18 cellular contexts compared by ENCODE assay signal in genomic region chr14:60977848-60978247, GRCh38. TPM values are rescaled to one million over a fixed set of nuclear protein-coding genes. Genes with fewer than 3 reads are reported as not detected.
DNase-seq lines count a peak whose midpoint lies in the region; ATAC-seq, FAIRE-seq and TF ChIP-seq lines count a peak whose summit lies in the region.
"Had no signal": no experiment of that assay in that cellular context is flagged by ENCODE, and none has a peak within 500 bp of the region (broad histone marks: within the 10 kb centered on the region; RNA-seq: fewer than 3 reads in every experiment).

No MANE protein-coding gene starts in this region.

- H3K9ac ChIP-seq in Loucy (ENCODE audit: low read depth, low read length, poor library complexity, severe bottlenecking) (no peak overlapping the region), keratinocyte (ENCODE audit: control insufficient read depth, extremely low read depth, insufficient read depth, low read length) (no peak overlapping the region)

- no peaks in the 10 kb centered on the region for H3K9me3 ChIP-seq in Loucy (ENCODE audit: insufficient read depth, low read depth, low read length)
- no peaks in the 10 kb centered on the region for H3K9me3 ChIP-seq in SJCRH30 (replicated peaks)
- H3K9me3 ChIP-seq in keratinocyte (ENCODE audit: control insufficient read depth, low read depth, low read length): no peaks in the 10 kb centered on the region

- DNase-seq in NCI-H2081 (lab: John Stamatoyannopoulos, UW) (peak; percentile 7 to 60), NCI-H2081 treated with DMSO at 0.1 percent for 48 hours (lab: John Stamatoyannopoulos, UW) (no peak), SJCRH30 (peak; percentile 24 to 71), keratinocyte (ENCODE audit: low read depth, low spot score) (no peak), NCI-H2227 treated with DMSO at 0.1 percent for 48 hours (lab: John Stamatoyannopoulos, UW) (no peak), erythroblast (lab: John Stamatoyannopoulos, UW) (no peak)
- DNase-seq: activated CD4-positive, alpha-beta memory T cell treated with anti-CD3 and anti-CD28 coated beads, Interleukin-2, amount 10 ng/mL, durations not matched to agents 7 days and 5 days; brain microvascular endothelial cell; CD8-positive, alpha-beta memory T cell; foreskin melanocyte; mesenchymal stem cell; NK-92 treated with Interleukin-12 subunit alpha and Interleukin-12 subunit beta, amount 100 ng/mL, for 24 hours; occipital lobe; stimulated activated naive CD8-positive, alpha-beta T cell treated with anti-CD3 and anti-CD28 coated beads, Interleukin-15, Interleukin-2, amounts not matched to agents 100 U/mL and 50 U/mL, for 24 hours had no signal

- peak overlapping the region; percentile 3 for H3K4me3 ChIP-seq in Loucy (ENCODE audit: low read length, poor library complexity, severe bottlenecking)
- H3K4me3 ChIP-seq in SJCRH30: no peak overlapping the region
- no peak overlapping the region for H3K4me3 ChIP-seq in keratinocyte (ENCODE audit: control insufficient read depth in 2 of 3, extremely low read depth in 1 of 3, insufficient read depth in 2 of 3, low read depth in 1 of 3, low read length in 3 of 3)
- H3K4me3 ChIP-seq: smooth muscle cell had no signal

- no peaks in the 10 kb centered on the region; the same call in 1 of the 2 replicates for H3F3A ChIP-seq in Loucy (ENCODE audit: low read depth)

- no peaks in the 10 kb centered on the region for H3K36me3 ChIP-seq in Loucy (ENCODE audit: insufficient read depth, low read length)
- H3K36me3 ChIP-seq in SJCRH30: peaks cover 28% of the 10 kb centered on the region
- H3K36me3 ChIP-seq in keratinocyte (ENCODE audit: control insufficient read depth in 2 of 2, extremely low read depth in 1 of 2, insufficient read depth in 2 of 2, low read length in 2 of 2): peaks cover 10 to 18% of the 10 kb centered on the region in 2 experiments

- H3K27me3 ChIP-seq in Loucy (ENCODE audit: insufficient read depth, low read length, poor library complexity, severe bottlenecking) (no peaks in the 10 kb centered on the region), SJCRH30 (no peaks in the 10 kb centered on the region), keratinocyte (ENCODE audit: control insufficient read depth, extremely low read depth, insufficient read depth, low read length) (no peaks in the 10 kb centered on the region)
- H3K27me3 ChIP-seq: brain microvascular endothelial cell had no signal

- TF ChIP-seq CTCF in Loucy (conservative IDR thresholded peaks at IDR 0.05; ENCODE audit: low read length) (no peak), keratinocyte (optimal IDR thresholded peaks at IDR 0.05 in 1 of 3, IDR thresholded peaks at IDR 0.05 in 1 of 3, conservative IDR thresholded peaks at IDR 0.05 in 1 of 3; ENCODE audit: extremely low read depth in 1 of 3, insufficient read depth in 2 of 3, low read length in 3 of 3) (no peak)

- TF ChIP-seq POLR2A in erythroblast (IDR thresholded peaks at IDR 0.05; ENCODE audit: low read length): no peak

- no peak for ATAC-seq in HG02798 (IDR thresholded peaks at IDR 0.05; ENCODE audit: poor library complexity, unreplicated experiment)
- ATAC-seq: stimulated activated naive CD8-positive, alpha-beta T cell treated with anti-CD3 and anti-CD28 coated beads, Interleukin-15, Interleukin-2, amounts not matched to agents 100 U/mL and 50 U/mL, for 24 hours had no signal

- dilution Hi-C loops in keratinocyte (cut with MboI; ENCODE audit: extremely low pct_ligation_motif_present, low sequenced_read_pairs): no loop called here

- FAIRE-seq in keratinocyte (lab: Jason Lieb, UNC): no peak
- FAIRE-seq: urothelium cell line had no signal

- H2AFZ ChIP-seq in Loucy (ENCODE audit: low read length) (no peak overlapping the region), keratinocyte (ENCODE audit: control insufficient read depth, low read length) (no peak overlapping the region)

- H4K20me1 ChIP-seq in Loucy (ENCODE audit: insufficient read depth, low read length, poor library complexity, severe bottlenecking) (no peaks in the 10 kb centered on the region), keratinocyte (ENCODE audit: control insufficient read depth, extremely low read depth, insufficient read depth, low read length) (no peaks in the 10 kb centered on the region)

- H3K27ac ChIP-seq in SJCRH30 (no peak overlapping the region), keratinocyte (ENCODE audit: control insufficient read depth, insufficient read depth, low read length) (no peak overlapping the region)
- H3K27ac ChIP-seq: brain microvascular endothelial cell had no signal

- peaks cover 25% of the 10 kb centered on the region for H3K4me1 ChIP-seq in Loucy (ENCODE audit: insufficient read depth, low read length, poor library complexity, severe bottlenecking)
- peaks cover 16% of the 10 kb centered on the region for H3K4me1 ChIP-seq in SJCRH30
- H3K4me1 ChIP-seq in keratinocyte (ENCODE audit: control insufficient read depth, extremely low read depth, insufficient read depth, low read length): peaks cover 26% of the 10 kb centered on the region

- H3K9me1 ChIP-seq in keratinocyte (ENCODE audit: control insufficient read depth, extremely low read depth, insufficient read depth, low read length): no peaks in the 10 kb centered on the region

- H3K4me2 ChIP-seq in Loucy (ENCODE audit: low read depth, low read length, poor library complexity, severe bottlenecking) (peak overlapping the region; percentile 96), keratinocyte (ENCODE audit: control insufficient read depth, extremely low read depth, insufficient read depth, low read depth, low read length) (peak overlapping the region; percentile 2)
- H3K4me2 ChIP-seq: smooth muscle cell had no signal

- peaks cover 4% of the 10 kb centered on the region; the same call in 1 of the 2 replicates for H3K79me2 ChIP-seq in Loucy (ENCODE audit: insufficient read depth, low read length)
- H3K79me2 ChIP-seq in keratinocyte (ENCODE audit: control insufficient read depth, insufficient read depth, low read length): peaks cover 25% of the 10 kb centered on the region

- no peaks in the 10 kb centered on the region for H3K9me2 ChIP-seq in Loucy (replicated peaks; ENCODE audit: low read depth, low read length)

RNA-seq across cellular contexts. Expression of gene TRMT5, which starts 3.0 kb away (rescaled TPM):
- 16.3 and 19.5 TPM in 2 replicates for total RNA-seq in SJCRH30 (2014; rRNA removed; shearing (Covaris generic))
- 8.1 to 13.8 TPM (median 9.7 TPM) in 3 replicates for polyA plus RNA-seq in keratinocyte
- 12.4 TPM for polyA plus RNA-seq in keratinocyte (2011; ENCODE audit: low read depth)
- 5.9 and 12.9 TPM in 2 replicates for polyA plus RNA-seq in keratinocyte (2011; cell fraction: cytosol; rRNA removed)
- polyA plus RNA-seq in keratinocyte (2011; cell fraction: nucleus; rRNA removed): 8.6 and 13.2 TPM in 2 replicates
- 9.3 and 12.1 TPM in 2 replicates for polyA plus RNA-seq in keratinocyte (2012; ENCODE audit: low replicate concordance)
- 4.1 to 8.7 TPM (median 5.3 TPM) in 3 replicates for polyA minus RNA-seq in keratinocyte
- 4.4 TPM for polyA minus RNA-seq in keratinocyte (2011; cell fraction: cytosol; rRNA and poly(A)+ RNA removed)
- polyA minus RNA-seq in keratinocyte (2011; cell fraction: nucleus; rRNA and poly(A)+ RNA removed): 4.0 and 10.5 TPM in 2 replicates

RNA-seq across cellular contexts. Expression of gene SLC38A6, which starts 3.2 kb away (rescaled TPM):
- 50.2 and 63.0 TPM in 2 replicates for total RNA-seq in SJCRH30 (2014; rRNA removed; shearing (Covaris generic))
- polyA plus RNA-seq in keratinocyte: 7.5 to 15.7 TPM (median 12.1 TPM) in 3 replicates
- 2.0 TPM for polyA plus RNA-seq in keratinocyte (2011; ENCODE audit: low read depth)
- 6.8 and 13.3 TPM in 2 replicates for polyA plus RNA-seq in keratinocyte (2011; cell fraction: cytosol; rRNA removed)
- polyA plus RNA-seq in keratinocyte (2011; cell fraction: nucleus; rRNA removed): 16.3 and 19.4 TPM in 2 replicates
- 4.2 and 6.6 TPM in 2 replicates for polyA plus RNA-seq in keratinocyte (2012; ENCODE audit: low replicate concordance)
- polyA minus RNA-seq in keratinocyte: 5.3 to 20.7 TPM (median 9.8 TPM) in 3 replicates
- 6.7 TPM for polyA minus RNA-seq in keratinocyte (2011; cell fraction: cytosol; rRNA and poly(A)+ RNA removed)
- polyA minus RNA-seq in keratinocyte (2011; cell fraction: nucleus; rRNA and poly(A)+ RNA removed): 9.4 and 28.7 TPM in 2 replicates

Comparison
In these comparisons a context has a peak if more than half of its experiments do, and no peak if none do; other contexts are left out.
1. DNase-seq: peak in NCI-H2081 (2 of 2) and SJCRH30 (2 of 2); none in NCI-H2081 treated with DMSO at 0.1 percent for 48 hours (single experiment), keratinocyte (single experiment), NCI-H2227 treated with DMSO at 0.1 percent for 48 hours (single experiment) and erythroblast (0 of 2).